Comparison of ENCODE assay signal across 13 cellular contexts in genomic region chr4:98482503-98482846, GRCh38.
DNase-seq lines count a peak whose midpoint lies in the region; ATAC-seq, FAIRE-seq and TF ChIP-seq lines count a peak whose summit lies in the region.
"Had no signal": no experiment of that assay in that cellular context is flagged by ENCODE, and none has a peak within 500 bp of the region (broad histone marks: within the 10 kb centered on the region; RNA-seq: fewer than 3 reads in every experiment).

No MANE protein-coding gene starts in this region.

- no peak for ATAC-seq in stimulated activated naive CD8-positive, alpha-beta T cell treated with anti-CD3 and anti-CD28 coated beads, Interleukin-15, Interleukin-2, amounts not matched to agents 100 U/mL and 50 U/mL, for 24 hours
- ATAC-seq in HG02798 (IDR thresholded peaks at IDR 0.05; ENCODE audit: poor library complexity, unreplicated experiment) (peak; percentile 18), Panc1 (no peak), HG03520 (IDR thresholded peaks at IDR 0.05; ENCODE audit: unreplicated experiment) (no peak)
- ATAC-seq: heart right ventricle had no signal

- peak overlapping the region; percentile 66 for H3K4me3 Mint-ChIP-seq in stimulated activated naive CD8-positive, alpha-beta T cell treated with anti-CD3 and anti-CD28 coated beads, Interleukin-15, Interleukin-2, amounts not matched to agents 100 ng/mL and 50 ng/mL, for 24 hours
- H3K4me3 Mint-ChIP-seq: CD14-positive monocyte had no signal

- CTCF ChIA-PET in Panc1 (lab: Charles Lee), result no interaction called here

- FAIRE-seq in urothelium cell line (lab: Jason Lieb, UNC) (no peak), GM12891 (lab: Jason Lieb, UNC) (no peak)
- FAIRE-seq: colon had no signal

- intact Hi-C loops in Panc1 (cut with micrococcal nuclease; ENCODE audit: unreplicated experiment), result no loop called here

- TF ChIP-seq CTCF in Panc1 (IDR thresholded peaks at IDR 0.05), result no peak

- H3K4me3 ChIP-seq in Panc1 (ENCODE audit: low read depth in 2 of 2, low read length in 2 of 2), result no peak overlapping the region; a peak in 1 of 4 replicates
- H3K4me3 ChIP-seq: heart right ventricle, SJCRH30 had no signal

- no peaks in the 10 kb centered on the region for H3K9me3 ChIP-seq in Panc1 (ENCODE audit: control insufficient read depth, insufficient read depth, low read depth, low read length)
- H3K9me3 ChIP-seq: heart right ventricle, SJCRH30 had no signal

- H3K36me3 ChIP-seq in Panc1 (ENCODE audit: control insufficient read depth, insufficient read depth, low read length), result no peaks in the 10 kb centered on the region
- H3K36me3 ChIP-seq: heart right ventricle had no signal

- in situ Hi-C loops in Panc1 (cut with HindIII; ENCODE audit: low pct_unique_long_range_greater_than_20kb, low sequenced_read_pairs), result no loop called here

- DNase-seq in stimulated activated naive CD8-positive, alpha-beta T cell treated with anti-CD3 and anti-CD28 coated beads, Interleukin-15, Interleukin-2, amounts not matched to agents 100 U/mL and 50 U/mL, for 24 hours, result no peak
- DNase-seq in Panc1 (ENCODE audit: low read depth, low spot score) (no peak), urothelium cell line (ENCODE audit: low spot score) (no peak), GM12891 (ENCODE audit: insufficient read length, low spot score) (no peak), NCI-H2081 treated with DMSO at 0.1 percent for 48 hours (lab: John Stamatoyannopoulos, UW) (no peak)
- DNase-seq: heart right ventricle, NCI-H187 treated with DMSO at 0.1 percent for 48 hours, SJCRH30 had no signal

- no peaks in the 10 kb centered on the region for H3K27me3 Mint-ChIP-seq in stimulated activated naive CD8-positive, alpha-beta T cell treated with anti-CD3 and anti-CD28 coated beads, Interleukin-15, Interleukin-2, amounts not matched to agents 100 ng/mL and 50 ng/mL, for 24 hours

- H3K27ac Mint-ChIP-seq in stimulated activated naive CD8-positive, alpha-beta T cell treated with anti-CD3 and anti-CD28 coated beads, Interleukin-15, Interleukin-2, amounts not matched to agents 100 ng/mL and 50 ng/mL, for 24 hours, result peak overlapping the region; percentile 99
- H3K27ac Mint-ChIP-seq: CD14-positive monocyte had no signal

- H3K4me1 ChIP-seq in Panc1 (ENCODE audit: control insufficient read depth, insufficient read depth, low read length), result peaks cover 10% of the 10 kb centered on the region
- H3K4me1 ChIP-seq: heart right ventricle, SJCRH30 had no signal

- POLR2A ChIA-PET in Panc1 (lab: Charles Lee), result no interaction called here

- no TSS peak for BruUV-seq in Panc1 (replicated peaks; lab: Mats Ljungman, UMichigan)

- H3K27ac ChIP-seq in Panc1 (ENCODE audit: low read length), result peak overlapping the region; percentile 51
- H3K27ac ChIP-seq: heart right ventricle, SJCRH30 had no signal

- H3K9me3 Mint-ChIP-seq in stimulated activated naive CD8-positive, alpha-beta T cell treated with anti-CD3 and anti-CD28 coated beads, Interleukin-15, Interleukin-2, amounts not matched to agents 100 ng/mL and 50 ng/mL, for 24 hours, result no peaks in the 10 kb centered on the region

- H3K36me3 Mint-ChIP-seq in stimulated activated naive CD8-positive, alpha-beta T cell treated with anti-CD3 and anti-CD28 coated beads, Interleukin-15, Interleukin-2, amounts not matched to agents 100 ng/mL and 50 ng/mL, for 24 hours (ENCODE audit: low read depth), result peaks cover 35% of the 10 kb centered on the region
- H3K36me3 Mint-ChIP-seq: CD14-positive monocyte had no signal

- no peaks in the 10 kb centered on the region for H3K27me3 ChIP-seq in Panc1 (ENCODE audit: control insufficient read depth, insufficient read depth, low read length)
- H3K27me3 ChIP-seq: heart right ventricle, SJCRH30 had no signal

- H3K4me1 Mint-ChIP-seq in stimulated activated naive CD8-positive, alpha-beta T cell treated with anti-CD3 and anti-CD28 coated beads, Interleukin-15, Interleukin-2, amounts not matched to agents 100 ng/mL and 50 ng/mL, for 24 hours (ENCODE audit: low read depth), result peaks cover 72% of the 10 kb centered on the region
- H3K4me1 Mint-ChIP-seq: CD14-positive monocyte had no signal

- no peak for TF ChIP-seq POLR2A in GM12891 (IDR thresholded peaks at IDR 0.05; ENCODE audit: low read depth, low read length)

TF ChIP-seq in GM12891, 5 proteins besides CTCF, POLR2A, EP300 and RAD21:
- no peak for TF ChIP-seq SPI1 (IDR thresholded peaks at IDR 0.05; ENCODE audit: low read depth, low read length)
- TF ChIP-seq PAX5 (IDR thresholded peaks at IDR 0.05; ENCODE audit: insufficient read depth, low read length, severe bottlenecking), result no peak
- no peak for TF ChIP-seq POU2F2 (IDR thresholded peaks at IDR 0.05; ENCODE audit: low read depth, low read length)
- no peak for TF ChIP-seq POLR2AphosphoS5 (IDR thresholded peaks at IDR 0.05; ENCODE audit: low read depth, low read length)
- no peak for TF ChIP-seq TAF1 (IDR thresholded peaks at IDR 0.05; ENCODE audit: low read depth, low read length)
